8 cellular contexts compared by ENCODE assay signal in the genomic region with DNA sequence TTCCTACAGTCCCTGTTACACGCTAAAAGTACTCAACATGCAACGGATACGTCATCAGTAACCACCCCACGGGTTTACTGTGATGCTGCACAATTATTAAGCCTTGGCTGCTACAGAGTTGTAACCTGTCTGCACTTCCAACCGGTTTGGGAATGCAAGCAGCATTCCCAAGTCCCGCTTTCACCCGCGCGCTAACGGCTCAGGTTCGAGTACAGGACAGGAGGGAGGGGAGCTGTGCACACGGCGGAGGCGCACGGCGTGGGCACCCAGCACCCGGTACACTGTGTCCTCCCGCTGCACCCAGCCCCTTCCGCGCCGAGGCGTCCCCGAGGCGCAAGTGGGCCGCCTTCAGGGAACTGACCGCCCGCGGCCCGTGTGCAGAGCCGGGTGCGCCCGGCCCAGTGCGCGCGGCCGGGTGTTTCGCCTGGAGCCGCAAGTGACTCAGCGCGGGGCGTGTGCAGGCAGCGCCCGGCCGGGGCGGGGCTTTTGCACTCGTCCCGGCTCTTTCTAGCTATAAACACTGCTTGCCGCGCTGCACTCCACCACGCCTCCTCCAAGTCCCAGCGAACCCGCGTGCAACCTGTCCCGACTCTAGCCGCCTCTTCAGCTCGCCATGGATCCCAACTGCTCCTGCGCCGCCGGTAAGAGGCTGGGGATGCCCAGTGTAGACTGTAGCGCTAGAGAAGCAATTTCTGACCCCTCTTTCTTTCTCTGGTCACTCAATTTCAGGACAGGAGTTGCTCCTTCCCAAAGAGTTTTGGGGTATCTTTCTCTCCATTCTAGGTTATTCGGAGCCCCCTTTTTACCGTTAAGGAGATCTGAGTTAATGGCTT. TPM values are rescaled to one million over a fixed set of nuclear protein-coding genes. Genes with fewer than 3 reads are reported as not detected.
DNase-seq lines count a peak whose midpoint lies in the region; ATAC-seq and TF ChIP-seq lines count a peak whose summit lies in the region.

MT2A (plus strand) TSS at position 542 of the 833 bp plus-strand sequence; CDS start at position 614, 72 bp downstream.

- H3K27ac Mint-ChIP-seq in nephron progenitor cell = peak within 1 kb of the TSS; percentile 84
- H3K27ac Mint-ChIP-seq in stimulated activated naive CD8-positive, alpha-beta T cell treated with anti-CD3 and anti-CD28 coated beads, Interleukin-15, amount 100 ng/mL, for 72 hours = peak within 1 kb of the TSS; percentile 91 to 95

- TF ChIP-seq CTCF in LNCaP clone FGC (IDR thresholded peaks at IDR 0.05; ENCODE audit: control insufficient read depth, extremely low read depth, insufficient read depth) = no peak
- no peak for TF ChIP-seq CTCF in fibroblast of pulmonary artery (IDR thresholded peaks at IDR 0.05; ENCODE audit: low read length, missing control alignments)
- no peak for TF ChIP-seq CTCF in nephron progenitor cell (IDR thresholded peaks at IDR 0.05)

- H3K4me3 ChIP-seq in LNCaP clone FGC (ENCODE audit: low read depth, low read length) = peak within 1 kb of the TSS; percentile 59
- H3K4me3 ChIP-seq in fibroblast of pulmonary artery (replicated peaks; ENCODE audit: low read depth, low read length) = peak within 1 kb of the TSS; percentile 89

- DNase-seq in ELF-1 (ENCODE audit: low read depth, low spot score) (peak; percentile 95), H4 (ENCODE audit: low spot score) (peak; percentile 95), LNCaP clone FGC (ENCODE audit: low read depth) (peak; percentile 92), SHP77 (lab: John Stamatoyannopoulos, UW) (peak; percentile 92 to 96), fibroblast of pulmonary artery (ENCODE audit: low read depth) (peak; percentile 97), nephron progenitor cell (peak; percentile 86)
- peak; percentile 84 for DNase-seq in activated effector memory CD4-positive, alpha-beta T cell treated with Interleukin-2 at 50 U/mL for 16 hours
- peak; percentile 90 to 92 for DNase-seq in stimulated activated naive CD8-positive, alpha-beta T cell treated with anti-CD3 and anti-CD28 coated beads, Interleukin-15, amount 100 ng/mL, for 72 hours

- peak within 1 kb of the TSS; percentile 88 for H3K4me3 Mint-ChIP-seq in nephron progenitor cell
- H3K4me3 Mint-ChIP-seq in stimulated activated naive CD8-positive, alpha-beta T cell treated with anti-CD3 and anti-CD28 coated beads, Interleukin-15, amount 100 ng/mL, for 72 hours = peak within 1 kb of the TSS; percentile 90 to 97

- peaks cover 63% of the 10 kb centered on the region for H3K4me1 Mint-ChIP-seq in nephron progenitor cell
- H3K4me1 Mint-ChIP-seq in stimulated activated naive CD8-positive, alpha-beta T cell treated with anti-CD3 and anti-CD28 coated beads, Interleukin-15, amount 100 ng/mL, for 72 hours = peaks cover 70% of the 10 kb centered on the region

- no peaks in the 10 kb centered on the region for H3K9me3 Mint-ChIP-seq in nephron progenitor cell
- no peaks in the 10 kb centered on the region for H3K9me3 Mint-ChIP-seq in stimulated activated naive CD8-positive, alpha-beta T cell treated with anti-CD3 and anti-CD28 coated beads, Interleukin-15, amount 100 ng/mL, for 72 hours

- H3K36me3 Mint-ChIP-seq in nephron progenitor cell (ENCODE audit: low read depth) = no peaks in the 10 kb centered on the region

- H3K27me3 Mint-ChIP-seq in nephron progenitor cell (ENCODE audit: low read depth, poor library complexity) = peaks cover 58% of the 10 kb centered on the region
- no peaks in the 10 kb centered on the region for H3K27me3 Mint-ChIP-seq in stimulated activated naive CD8-positive, alpha-beta T cell treated with anti-CD3 and anti-CD28 coated beads, Interleukin-15, amount 100 ng/mL, for 72 hours

- peak; percentile 84 for ATAC-seq in stimulated activated naive CD8-positive, alpha-beta T cell treated with anti-CD3 and anti-CD28 coated beads, Interleukin-15, amount 100 ng/mL, for 72 hours

RNA-seq across cellular contexts. Expression of gene MT2A, which starts in this region (rescaled TPM):
- 98.0 and 122 TPM in 2 replicates for total RNA-seq in H4 (2014; rRNA removed; shearing (Covaris generic))

Comparison
In these comparisons a context has a peak if more than half of its experiments do, and no peak if none do; other contexts are left out.
1. Peak in every context shown above with its lines: DNase-seq, ATAC-seq and H3K4me3 ChIP-seq.